16 cellular contexts compared by ENCODE assay signal in genomic region chr2:121253021-121253673, GRCh38. TPM values are rescaled to one million over a fixed set of nuclear protein-coding genes. Genes with fewer than 3 reads are reported as not detected.
DNase-seq lines count a peak whose midpoint lies in the region; ATAC-seq, FAIRE-seq and TF ChIP-seq lines count a peak whose summit lies in the region.
"Had no signal": no experiment of that assay in that cellular context is flagged by ENCODE, and none has a peak within 500 bp of the region (broad histone marks: within the 10 kb centered on the region; RNA-seq: fewer than 3 reads in every experiment).

No MANE protein-coding gene starts in this region.

- intact Hi-C loops in K562 (cut with micrococcal nuclease) (no loop called here), kidney (cut with DNase I) (no loop called here), sigmoid colon (cut with DNase I) (no loop called here)
- intact Hi-C loops in CD8-positive, alpha-beta T cell (cut with DNase I, micrococcal nuclease), result no loop called here

- H3K36me3 ChIP-seq in K562 (ENCODE audit: control insufficient read depth, insufficient read depth, low read length) (no peaks in the 10 kb centered on the region), kidney (ENCODE audit: control insufficient read depth in 1 of 2, insufficient read depth in 2 of 2, low read length in 2 of 2) (peaks cover 12 to 17% of the 10 kb centered on the region in 2 donors), sigmoid colon (no peaks in the 10 kb centered on the region)
- H3K36me3 ChIP-seq in CD8-positive, alpha-beta T cell (ENCODE audit: insufficient read depth, low read length), result no peaks in the 10 kb centered on the region
- H3K36me3 ChIP-seq: BLaER1 had no signal

- no peaks in the 10 kb centered on the region for H3K9me3 Mint-ChIP-seq in CD8-positive, alpha-beta T cell

- H2AFZ ChIP-seq in K562 (ENCODE audit: low read depth, low read length), result peak overlapping the region; percentile 62
- H2AFZ ChIP-seq: GM23248 had no signal

- no peaks in the 10 kb centered on the region for H3K79me2 ChIP-seq in K562 (ENCODE audit: control insufficient read depth, insufficient read depth, low read length)

- peak overlapping the region; percentile 39; the same call in 1 of the 2 replicates for H3K4me2 ChIP-seq in K562 (ENCODE audit: insufficient read depth, low read length)
- H3K4me2 ChIP-seq: BLaER1 had no signal

- peak; percentile 44 for DNase-seq in activated effector memory CD4-positive, alpha-beta T cell treated with anti-CD3 and anti-CD28 coated beads, Interleukin-2, amount 50 U/mL, for 16 hours
- DNase-seq in activated effector memory CD4-positive, alpha-beta T cell treated with Interleukin-2 at 50 U/mL for 16 hours, result no peak
- peak in 2 of 4 experiments; percentile 16 to 18 for DNase-seq in K562 (ENCODE audit: extremely low read depth in 1 of 4, low spot score in 3 of 4)
- DNase-seq in kidney, result no peak
- peak; percentile 36 for DNase-seq in sigmoid colon
- DNase-seq in CD8-positive, alpha-beta T cell, result no peak
- DNase-seq: 8988T, AML-193, DMS53, GF-D8, GM23248, H7 had no signal

- no peak overlapping the region for H3K4me3 ChIP-seq in K562
- H3K4me3 ChIP-seq in kidney (ENCODE audit: low read length in 2 of 2), result no peak overlapping the region
- no peak overlapping the region for H3K4me3 ChIP-seq in sigmoid colon
- no peak overlapping the region for H3K4me3 ChIP-seq in CD8-positive, alpha-beta T cell (ENCODE audit: low read depth, low read length)
- H3K4me3 ChIP-seq: BLaER1, GM23248 had no signal

- TF ChIP-seq CTCF in K562 (IDR thresholded peaks at IDR 0.05 in 2 of 3, conservative IDR thresholded peaks at IDR 0.05 in 1 of 3; ENCODE audit: insufficient read depth in 2 of 3, low read depth in 1 of 3, low read length in 3 of 3), result no peak
- TF ChIP-seq CTCF in kidney (IDR thresholded peaks at IDR 0.05; ENCODE audit: borderline replicate concordance, extremely low read depth, insufficient read depth), result no peak
- TF ChIP-seq CTCF in sigmoid colon (IDR thresholded peaks at IDR 0.05), result no peak
- TF ChIP-seq CTCF in CD8-positive, alpha-beta T cell (IDR thresholded peaks at IDR 0.05), result no peak

- H3K36me3 Mint-ChIP-seq in CD8-positive, alpha-beta T cell, result no peaks in the 10 kb centered on the region

- H3K4me3 Mint-ChIP-seq in CD8-positive, alpha-beta T cell, result no peak overlapping the region

- in situ Hi-C loops in K562 (cut with MboI), result no loop called here

- no peak overlapping the region for H3K9ac ChIP-seq in K562 (ENCODE audit: insufficient read depth in 1 of 2, low read depth in 2 of 2, low read length in 2 of 2)
- no peak overlapping the region for H3K9ac ChIP-seq in kidney (ENCODE audit: low read length in 2 of 2)
- H3K9ac ChIP-seq: BLaER1, GM23248 had no signal

- POLR2A ChIA-PET in K562 (lab: Yijun Ruan, JAX), result interaction anchor here (0.6 to 0.8 kb wide), 2 partner anchors 46 to 94 kb away, joined by 3 read pairs; no protein-coding TSS in a partner anchor
- POLR2A ChIA-PET in CD8-positive, alpha-beta T cell (lab: Charles Lee), result no interaction called here

- no peak for FAIRE-seq in K562 (lab: Jason Lieb, UNC)
- FAIRE-seq in kidney (lab: Jason Lieb, UNC), result no peak
- FAIRE-seq: GM19239 had no signal

- WGBS in K562 (ENCODE audit: insufficient coverage, low coverage, missing lambda C conversion rate), result 16% methylated on average over 12 of the region's 12 CpGs
- 93% methylated on average over 12 of the region's 12 CpGs for WGBS in sigmoid colon, 2 donors

- TF ChIP-seq RAD21 in K562 (CRISPR knock-in tag; conservative IDR thresholded peaks at IDR 0.05 in 1 of 2, IDR thresholded peaks at IDR 0.05 in 1 of 2), result no peak

- H3K27me3 ChIP-seq in K562 (ENCODE audit: control insufficient read depth in 2 of 2, insufficient read depth in 2 of 2, low read length in 2 of 2) (peaks cover 20 to 34% of the 10 kb centered on the region in 2 experiments), sigmoid colon (no peaks in the 10 kb centered on the region)
- H3K27me3 ChIP-seq in CD8-positive, alpha-beta T cell (ENCODE audit: insufficient read depth, low read length), result no peaks in the 10 kb centered on the region
- H3K27me3 ChIP-seq: BLaER1 had no signal

- CTCF ChIA-PET in K562 (lab: Yijun Ruan, JAX; ENCODE audit: low intra/inter-chr PET ratio), result no interaction called here
- CTCF ChIA-PET in CD8-positive, alpha-beta T cell (lab: Charles Lee), result no interaction called here

- H4K20me1 ChIP-seq in K562 (replicated peaks; ENCODE audit: control insufficient read depth, insufficient read depth, low read length), result no peaks in the 10 kb centered on the region
- H4K20me1 ChIP-seq: BLaER1 had no signal

- ATAC-seq in K562 (peak; percentile 43), HG03280 (IDR thresholded peaks at IDR 0.05; ENCODE audit: unreplicated experiment) (no peak), HG02884 (IDR thresholded peaks at IDR 0.05; ENCODE audit: unreplicated experiment) (no peak)
- no peak for ATAC-seq in CD8-positive, alpha-beta T cell

- no peak overlapping the region for H3K27ac Mint-ChIP-seq in CD8-positive, alpha-beta T cell

- H3K4me1 ChIP-seq in K562 (replicated peaks in 1 of 2; ENCODE audit: control insufficient read depth in 2 of 2, insufficient read depth in 2 of 2, low read length in 2 of 2) (peaks cover 0 to 8% of the 10 kb centered on the region in 2 experiments; a peak in 3 of 5 replicates), kidney (ENCODE audit: control insufficient read depth in 1 of 2, insufficient read depth in 1 of 2, low read depth in 1 of 2, low read length in 2 of 2) (peaks cover 10 to 22% of the 10 kb centered on the region in 2 donors), sigmoid colon (no peaks in the 10 kb centered on the region)
- H3K4me1 ChIP-seq in CD8-positive, alpha-beta T cell (ENCODE audit: insufficient read depth, low read length), result no peaks in the 10 kb centered on the region

- no peak for TF ChIP-seq POLR2A in K562 (conservative IDR thresholded peaks at IDR 0.05)
- TF ChIP-seq POLR2A in sigmoid colon (IDR thresholded peaks at IDR 0.05), result no peak

- BruUV-seq in K562 (replicated peaks; lab: Mats Ljungman, UMichigan), result no TSS peak

- no peaks in the 10 kb centered on the region for H3K4me1 Mint-ChIP-seq in CD8-positive, alpha-beta T cell (ENCODE audit: low read depth)

- TF ChIP-seq EP300 in K562 (IDR thresholded peaks at IDR 0.05; ENCODE audit: low read length) (no peak), sigmoid colon (IDR thresholded peaks at IDR 0.05) (no peak)

- peaks cover 17% of the 10 kb centered on the region for H3K27me3 Mint-ChIP-seq in CD8-positive, alpha-beta T cell (ENCODE audit: low read depth)

- H3K27ac ChIP-seq in K562 (ENCODE audit: extremely low read depth, low read depth, low read length) (no peak overlapping the region), kidney (ENCODE audit: low read depth in 2 of 2, low read length in 2 of 2) (peak overlapping the region; percentile 4 to 55), sigmoid colon (no peak overlapping the region)
- H3K27ac ChIP-seq in CD8-positive, alpha-beta T cell (ENCODE audit: low read depth, low read length), result no peak overlapping the region
- H3K27ac ChIP-seq: BLaER1, GM23248 had no signal

- no peaks in the 10 kb centered on the region for H3K9me3 ChIP-seq in K562 (replicated peaks; ENCODE audit: control insufficient read depth, insufficient read depth, low read depth, low read length)
- H3K9me3 ChIP-seq in kidney (ENCODE audit: control insufficient read depth in 1 of 2, low read length in 2 of 2), result no peaks in the 10 kb centered on the region
- H3K9me3 ChIP-seq in sigmoid colon, result no peaks in the 10 kb centered on the region
- H3K9me3 ChIP-seq in CD8-positive, alpha-beta T cell (ENCODE audit: low read length), result no peaks in the 10 kb centered on the region
- H3K9me3 ChIP-seq: BLaER1 had no signal

- no peaks in the 10 kb centered on the region for H3K9me1 ChIP-seq in K562 (ENCODE audit: control insufficient read depth, insufficient read depth, low read length)

TF ChIP-seq in K562, 482 proteins besides CTCF, POLR2A, EP300 and RAD21 (continues in another document):
- TF ChIP-seq HBP1 (CRISPR knock-in tag; IDR thresholded peaks at IDR 0.05) (no peak), ARID1B (IDR thresholded peaks at IDR 0.05) (peak; percentile 17; the same call in 1 of the 2 replicates), CBFA2T3 (IDR thresholded peaks at IDR 0.05) (peak; percentile 54), TCF3 (CRISPR knock-in tag; IDR thresholded peaks at IDR 0.05) (peak; percentile 53), CBFA2T2 (conservative IDR thresholded peaks at IDR 0.05) (peak; percentile 47; the same call in 1 of the 2 replicates)

RNA-seq across cellular contexts. Expression of gene TFCP2L1, which starts 31.9 kb away (rescaled TPM):
- total RNA-seq in K562 (2011; cell fraction: chromatin; rRNA removed; ENCODE audit: low replicate concordance), result 0.83 and 0.92 TPM in 2 replicates
- total RNA-seq in K562 (2011; cell fraction: nucleolus; rRNA removed), result 0.33 and 0.53 TPM in 2 replicates
- 0.73 and 1.1 TPM in 2 replicates for total RNA-seq in K562 (2011; cell fraction: nucleoplasm; rRNA removed)
- total RNA-seq in K562 (2014; rRNA removed) (0.45 and 0.49 TPM in 2 replicates), K562 (2014; rRNA removed; fragmentation: Illumina TruSeq; extraction: Trizol) (0.44 and 0.45 TPM in 2 replicates), K562 (2015; rRNA removed; fragmentation: Illumina TruSeq; extraction: Trizol) (0.34 and 0.36 TPM in 2 replicates), K562 (2021) (1.00 and 1.1 TPM in 2 replicates), kidney (172 TPM), sigmoid colon (under 1 TPM; 0.14 to 0.55 (median 0.43) TPM)
- polyA plus RNA-seq in K562 (2011; rRNA removed) (0.26 and 0.54 TPM in 2 replicates), K562 (2014; fragmentation: Illumina TruSeq; extraction: Trizol) (0.51 and 0.58 TPM in 2 replicates), K562 (2014; fragmentation: Nextera tagmentation; extraction: Ambion mirVana) (under 1 TPM; 0.08 to 0.15 TPM), K562 (2014; rRNA removed) (0.42 and 0.74 TPM in 2 replicates), kidney (ENCODE audit: insufficient read depth, low read depth, low replicate concordance) (44.4 TPM), sigmoid colon (10 to 100 TPM in 2 of 3 donors, 1 to 10 TPM in 1; 7.2 to 35.5 (median 29.1) TPM)
- 0.56 and 1.3 TPM in 2 replicates for polyA plus RNA-seq in K562 (2011; cell fraction: cytosol; rRNA removed)
- polyA plus RNA-seq in K562 (2011; cell fraction: nucleus; rRNA removed), result 0.87 and 1.6 TPM in 2 replicates
- 0.27 and 1.2 TPM in 2 replicates for polyA plus RNA-seq in K562 (2012)
- polyA minus RNA-seq in K562 (2011; rRNA and poly(A)+ RNA removed), result 0.51 and 0.74 TPM in 2 replicates
- polyA minus RNA-seq in K562 (2011; cell fraction: cytosol; rRNA and poly(A)+ RNA removed), result 0.48 and 0.73 TPM in 2 replicates
- polyA minus RNA-seq in K562 (2011; cell fraction: nucleus; rRNA and poly(A)+ RNA removed), result 0.22 and 0.27 TPM in 2 replicates
- under 1 TPM; 0.19 to 0.22 TPM for total RNA-seq in CD8-positive, alpha-beta T cell
- total RNA-seq: GM23248 had no signal
- polyA plus RNA-seq: GM23248 had no signal

Comparison
In these comparisons a context has a peak if more than half of its experiments do, and no peak if none do; other contexts are left out.
1. DNase-seq: peak in activated effector memory CD4-positive, alpha-beta T cell treated with anti-CD3 and anti-CD28 coated beads, Interleukin-2, amount 50 U/mL, for 16 hours (single experiment) and sigmoid colon (single experiment); none in activated effector memory CD4-positive, alpha-beta T cell treated with Interleukin-2 at 50 U/mL for 16 hours (single experiment), kidney (single experiment) and CD8-positive, alpha-beta T cell (0 of 7).
2. H3K27ac ChIP-seq: peak in kidney (2 of 2); none in K562 (single experiment), sigmoid colon (0 of 4) and CD8-positive, alpha-beta T cell (single experiment).
3. RNA of gene TFCP2L1, which starts 31.9 kb away (total RNA-seq): 172 TPM in kidney (single experiment); 0.14 to 0.55 TPM in sigmoid colon, 0.33 to 1.1 TPM in K562 and 0.19 to 0.22 TPM in CD8-positive, alpha-beta T cell; every median in the first group is over 10 times any median in the second.